In the genomic region with DNA sequence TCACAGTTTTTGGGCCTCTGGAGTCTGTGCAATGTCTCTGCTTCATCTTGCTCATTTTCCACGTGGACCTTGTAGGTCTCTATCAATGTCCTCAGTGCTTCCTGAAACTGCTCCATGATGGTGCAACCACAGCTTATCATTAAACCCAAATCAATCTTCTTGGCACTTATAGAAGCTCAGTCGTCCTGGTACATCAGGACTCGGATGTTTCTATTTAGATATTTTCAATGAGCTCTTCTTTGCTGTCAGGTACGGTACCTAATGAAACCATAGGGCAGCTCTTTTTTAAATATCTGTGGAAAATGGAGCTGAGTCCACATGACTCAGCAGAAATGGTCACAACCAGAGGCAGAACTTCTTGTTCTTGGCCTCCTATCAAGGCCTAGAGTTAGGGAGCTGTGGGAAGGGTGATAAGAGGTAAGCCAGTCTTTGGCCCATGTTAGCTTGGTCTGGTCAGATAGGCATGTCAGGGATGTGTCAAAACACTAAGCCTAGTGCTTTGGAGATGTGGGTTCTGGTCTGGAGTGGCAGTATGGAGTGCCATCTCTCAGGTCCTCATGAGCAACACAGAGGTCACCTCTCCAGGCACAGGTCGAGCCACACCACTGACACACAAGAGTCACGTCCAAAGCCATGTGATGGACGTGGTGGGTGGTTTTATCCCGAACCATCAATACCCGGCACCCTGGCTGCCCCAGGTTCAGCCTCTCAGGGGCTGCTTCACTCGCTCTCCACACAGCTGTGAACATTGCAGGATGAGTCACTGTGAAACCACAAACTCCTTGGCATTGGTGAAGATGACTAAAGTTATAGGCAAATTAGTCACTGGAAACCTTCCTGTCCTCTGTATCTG, we compare ENCODE assay signal across 9 cellular contexts.
DNase-seq lines count a peak whose midpoint lies in the region; FAIRE-seq and TF ChIP-seq lines count a peak whose summit lies in the region.
"Had no signal": no experiment of that assay in that cellular context is flagged by ENCODE, and none has a peak within 500 bp of the region (broad histone marks: within the 10 kb centered on the region; RNA-seq: fewer than 3 reads in every experiment).

No MANE protein-coding gene starts in this region.

- TSS peak; percentile 69 for BruUV-seq in endothelial cell of umbilical vein (replicated peaks; lab: Mats Ljungman, UMichigan)

- intact Hi-C loops in endothelial cell of umbilical vein (cut with micrococcal nuclease): loop anchor here (1.0 to 2.0 kb wide), 4 partner anchors 21 to 267 kb away; no protein-coding TSS in a partner anchor
- intact Hi-C loops in ovary (cut with DNase I): no loop called here
- intact Hi-C loops in vagina (cut with DNase I): no loop called here

- H3K27ac Mint-ChIP-seq in activated CD4-positive, alpha-beta T cell treated with anti-CD3 and anti-CD28 coated beads, Interleukin-2, amount 10 ng/mL, durations not matched to agents 7 days and 5 days: no peak overlapping the region

- H3K36me3 Mint-ChIP-seq in activated CD4-positive, alpha-beta T cell treated with anti-CD3 and anti-CD28 coated beads, Interleukin-2, amount 10 ng/mL, durations not matched to agents 7 days and 5 days (ENCODE audit: low read depth): peaks cover 4% of the 10 kb centered on the region
- H3K36me3 Mint-ChIP-seq: brain had no signal

- no peak overlapping the region for H3K4me3 Mint-ChIP-seq in activated CD4-positive, alpha-beta T cell treated with anti-CD3 and anti-CD28 coated beads, Interleukin-2, amount 10 ng/mL, durations not matched to agents 7 days and 5 days
- H3K4me3 Mint-ChIP-seq: brain had no signal

- peak overlapping the region; percentile 72 for H3K27ac ChIP-seq in endothelial cell of umbilical vein (ENCODE audit: insufficient read depth, low read depth, low read length)
- no peak overlapping the region for H3K27ac ChIP-seq in ovary
- H3K27ac ChIP-seq in vagina: peak overlapping the region; percentile 63

- no peaks in the 10 kb centered on the region for H3K9me1 ChIP-seq in endothelial cell of umbilical vein (replicated peaks; ENCODE audit: control insufficient read depth, extremely low read depth, insufficient read depth, low read length)

- H3K9me3 Mint-ChIP-seq in activated CD4-positive, alpha-beta T cell treated with anti-CD3 and anti-CD28 coated beads, Interleukin-2, amount 10 ng/mL, durations not matched to agents 7 days and 5 days: peaks cover 2% of the 10 kb centered on the region
- H3K9me3 Mint-ChIP-seq: brain had no signal

- 55 to 73% (median 70%) methylated on average over 10 of the region's 10 CpGs for WGBS in ovary, 3 donors

- dilution Hi-C loops in endothelial cell of umbilical vein (cut with MboI; ENCODE audit: extremely low pct_ligation_motif_present, low sequenced_read_pairs): no loop called here

- no peak overlapping the region for H3K4me2 ChIP-seq in endothelial cell of umbilical vein (ENCODE audit: insufficient read depth, low read length)

- no peaks in the 10 kb centered on the region for H4K20me1 ChIP-seq in endothelial cell of umbilical vein (replicated peaks; ENCODE audit: control insufficient read depth, extremely low read depth, insufficient read depth, low read length)

- DNase-seq in GM03348 (ENCODE audit: low spot score): peak; percentile 94
- DNase-seq in GOT3 (lab: John Stamatoyannopoulos, UW): peak; percentile 35
- peak; percentile 91 for DNase-seq in LoVo (ENCODE audit: low spot score)
- DNase-seq in activated CD4-positive, alpha-beta T cell treated with anti-CD3 and anti-CD28 coated beads, Interleukin-2, amount 10 ng/mL, durations not matched to agents 7 days and 5 days: peak; percentile 61
- peak; percentile 88 for DNase-seq in endothelial cell of umbilical vein (ENCODE audit: low read depth, low spot score)
- peak in 3 of 5 donors; percentile 14 to 41 (median 20) for DNase-seq in ovary
- peak in 1 of 2 donors; percentile 93 for DNase-seq in vagina (ENCODE audit: extremely low spot score in 2 of 2)
- no peak for DNase-seq in HEK293T (ENCODE audit: extremely low spot score)

- peaks cover 20% of the 10 kb centered on the region for H3K4me1 Mint-ChIP-seq in activated CD4-positive, alpha-beta T cell treated with anti-CD3 and anti-CD28 coated beads, Interleukin-2, amount 10 ng/mL, durations not matched to agents 7 days and 5 days

- POLR2A ChIA-PET in activated CD4-positive, alpha-beta T cell treated with anti-CD3 and anti-CD28 coated beads, Interleukin-2, amount 10 ng/mL, durations not matched to agents 7 days and 5 days (lab: Charles Lee): no interaction called here
- POLR2A ChIA-PET in endothelial cell of umbilical vein (lab: Charles Lee) (interaction anchor here (1.3 kb wide), 1 partner anchor 236 kb away, joined by 3 read pairs; no protein-coding TSS in a partner anchor), HEK293T (lab: Yijun Ruan, JAX) (no interaction called here)

- H3K27me3 ChIP-seq in endothelial cell of umbilical vein (ENCODE audit: control insufficient read depth in 2 of 2, insufficient read depth in 2 of 2, low read length in 2 of 2) (peaks cover 0 to 2% of the 10 kb centered on the region in 2 experiments), ovary (no peaks in the 10 kb centered on the region), vagina (no peaks in the 10 kb centered on the region)

- no peaks in the 10 kb centered on the region for H3K79me2 ChIP-seq in endothelial cell of umbilical vein (ENCODE audit: control insufficient read depth, insufficient read depth, low read length)

- peak; percentile 100 for FAIRE-seq in endothelial cell of umbilical vein (lab: Jason Lieb, UNC)

- H3K27me3 Mint-ChIP-seq in activated CD4-positive, alpha-beta T cell treated with anti-CD3 and anti-CD28 coated beads, Interleukin-2, amount 10 ng/mL, durations not matched to agents 7 days and 5 days: no peaks in the 10 kb centered on the region

- no peak for TF ChIP-seq CTCF in endothelial cell of umbilical vein (IDR thresholded peaks at IDR 0.05; ENCODE audit: extremely low read depth in 1 of 2, insufficient read depth in 1 of 2, low read depth in 1 of 2, low read length in 2 of 2)
- no peak for TF ChIP-seq CTCF in ovary (IDR thresholded peaks at IDR 0.05)
- no peak for TF ChIP-seq CTCF in vagina (IDR thresholded peaks at IDR 0.05)

- no peak overlapping the region for H3K4me3 ChIP-seq in endothelial cell of umbilical vein (replicated peaks in 1 of 3; ENCODE audit: insufficient read depth in 1 of 3, low read depth in 1 of 3, low read length in 3 of 3)
- H3K4me3 ChIP-seq in ovary: no peak overlapping the region
- H3K4me3 ChIP-seq in vagina: no peak overlapping the region

- CTCF ChIA-PET in activated CD4-positive, alpha-beta T cell treated with anti-CD3 and anti-CD28 coated beads, Interleukin-2, amount 10 ng/mL, durations not matched to agents 7 days and 5 days (lab: Charles Lee): interaction anchor here (0.5 to 1.8 kb wide), 13 partner anchors 13 to 393 kb away, joined by 3 to 6 read pairs (median 3); no protein-coding TSS in a partner anchor
- CTCF ChIA-PET in endothelial cell of umbilical vein (lab: Charles Lee) (interaction anchor here (0.6 to 1.9 kb wide), 9 partner anchors 13 to 270 kb away, joined by 3 to 10 read pairs (median 4); partner anchors contain the start of gene PARP12), HEK293T (lab: Yijun Ruan, JAX) (interaction anchor here (0.6 kb wide), 2 partner anchors 10 to 40 kb away, joined by 3 read pairs; no protein-coding TSS in a partner anchor)

- TF ChIP-seq EP300 in ovary (IDR thresholded peaks at IDR 0.05): no peak

- H3K4me1 ChIP-seq in endothelial cell of umbilical vein (ENCODE audit: control insufficient read depth, extremely low read depth, insufficient read depth, low read length) (peaks cover 30% of the 10 kb centered on the region), ovary (ENCODE audit: insufficient read depth) (peaks cover 2% of the 10 kb centered on the region), vagina (peaks cover 36% of the 10 kb centered on the region)

- TF ChIP-seq POLR2A in endothelial cell of umbilical vein (IDR thresholded peaks at IDR 0.05; ENCODE audit: low read depth, low read length) (no peak), ovary (IDR thresholded peaks at IDR 0.05) (no peak), vagina (IDR thresholded peaks at IDR 0.05) (no peak)

- no peak overlapping the region for H2AFZ ChIP-seq in endothelial cell of umbilical vein (ENCODE audit: low read depth, low read length)

- peak overlapping the region; percentile 2 for H3K9ac ChIP-seq in endothelial cell of umbilical vein (replicated peaks; ENCODE audit: extremely low read depth, insufficient read depth, low read length)

- no peaks in the 10 kb centered on the region for H3K36me3 ChIP-seq in endothelial cell of umbilical vein (ENCODE audit: control insufficient read depth in 2 of 2, extremely low read depth in 1 of 2, insufficient read depth in 2 of 2, low read length in 2 of 2)
- H3K36me3 ChIP-seq in ovary: no peaks in the 10 kb centered on the region
- H3K36me3 ChIP-seq in vagina: no peaks in the 10 kb centered on the region

- H3K9me3 ChIP-seq in endothelial cell of umbilical vein (replicated peaks; ENCODE audit: control insufficient read depth, insufficient read depth, low read length): no peaks in the 10 kb centered on the region
- no peaks in the 10 kb centered on the region for H3K9me3 ChIP-seq in ovary
- H3K9me3 ChIP-seq in vagina: no peaks in the 10 kb centered on the region

TF ChIP-seq in endothelial cell of umbilical vein, 7 proteins besides CTCF, POLR2A, EP300 and RAD21 (continues in another document):
- TF ChIP-seq JUN (IDR thresholded peaks at IDR 0.05; ENCODE audit: borderline replicate concordance, insufficient read depth, insufficient read length, low read depth) (peak; percentile 98), EZH2 (IDR thresholded peaks at IDR 0.05; ENCODE audit: borderline replicate concordance, low read depth, low read length, severe bottlenecking) (no peak), GATA2 (IDR thresholded peaks at IDR 0.05; ENCODE audit: insufficient read depth, insufficient read length, low read depth, low read length) (peak; percentile 30), MYC (IDR thresholded peaks at IDR 0.05; ENCODE audit: low read depth, low read length) (no peak), POLR2AphosphoS5 (IDR thresholded peaks at IDR 0.05; ENCODE audit: insufficient read depth, low read depth, low read length) (peak; percentile 69)

TF ChIP-seq in HEK293T, 16 proteins besides CTCF, POLR2A, EP300 and RAD21 (continues in another document):
- TF ChIP-seq SP1 (IDR thresholded peaks at IDR 0.05) (no peak), CTBP1 (IDR thresholded peaks at IDR 0.05; ENCODE audit: borderline replicate concordance) (no peak), HDGF (IDR thresholded peaks at IDR 0.05; ENCODE audit: borderline replicate concordance) (no peak), ELF4 (IDR thresholded peaks at IDR 0.05) (no peak), L3MBTL2 (conservative IDR thresholded peaks at IDR 0.05) (no peak), TARDBP (IDR thresholded peaks at IDR 0.05) (no peak), BHLHE40 (IDR thresholded peaks at IDR 0.05; ENCODE audit: borderline replicate concordance) (no peak), FOXM1 (IDR thresholded peaks at IDR 0.05; ENCODE audit: borderline replicate concordance) (no peak), SUZ12 (IDR thresholded peaks at IDR 0.05) (no peak), NFRKB (IDR thresholded peaks at IDR 0.05) (no peak)

Comparison
In these comparisons a context has a peak if more than half of its experiments do, and no peak if none do; other contexts are left out.
1. H3K27ac ChIP-seq: peak in endothelial cell of umbilical vein (single experiment) and vagina (single experiment); none in ovary (0 of 2).